Comparison of ENCODE assay signal across 8 cellular contexts in genomic region chr19:14247548-14248471, GRCh38. TPM values are rescaled to one million over a fixed set of nuclear protein-coding genes. Genes with fewer than 3 reads are reported as not detected.
DNase-seq lines count a peak whose midpoint lies in the region; ATAC-seq and TF ChIP-seq lines count a peak whose summit lies in the region.
"Not testable (repeated sequence)": the region's sequence is repeated elsewhere in the genome, so short reads cannot be mapped to it uniquely, and the experiment has no call there.

No MANE protein-coding gene starts in this region.

- peak overlapping the region; percentile 96 for H3K27ac ChIP-seq in HUES48 (ENCODE audit: low read depth, low read length)
- not testable (repeated sequence) for H3K27ac ChIP-seq in SK-N-SH (ENCODE audit: low read depth in 2 of 2, low read length in 1 of 2)
- H3K27ac ChIP-seq in ectodermal cell (ENCODE audit: insufficient read depth, low read depth, low read length, poor library complexity, severe bottlenecking) = peak overlapping the region; percentile 87
- H3K27ac ChIP-seq in neural cell (ENCODE audit: low read length) = peak overlapping the region; percentile 71

- not testable (repeated sequence) for H3K27me3 ChIP-seq in HUES48 (ENCODE audit: control insufficient read depth, insufficient read depth, low read length); SK-N-SH (ENCODE audit: insufficient read depth); ectodermal cell (ENCODE audit: control insufficient read depth, insufficient read depth, low read length, poor library complexity, severe bottlenecking); iPS-15b (ENCODE audit: control insufficient read depth, insufficient read depth, low read length); neural cell (ENCODE audit: insufficient read depth, low read depth, low read length)

- H3K27ac Mint-ChIP-seq in CD14-positive monocyte = not testable (repeated sequence)
- H3K27ac Mint-ChIP-seq in activated naive CD4-positive, alpha-beta T cell treated with anti-CD3 and anti-CD28 coated beads for 36 hours = peak overlapping the region; percentile 80
- peak overlapping the region; percentile 78 for H3K27ac Mint-ChIP-seq in stimulated activated memory B cell treated with anti-CD40 and anti-IgM and Interleukin-4, amounts not matched to agents 10 μg/mL and 1 μg/mL and 100 μg/mL, for 72 hours

- not testable (repeated sequence) for H3K36me3 Mint-ChIP-seq in CD14-positive monocyte; activated naive CD4-positive, alpha-beta T cell treated with anti-CD3 and anti-CD28 coated beads for 36 hours (ENCODE audit: low read depth); stimulated activated memory B cell treated with anti-CD40 and anti-IgM and Interleukin-4, amounts not matched to agents 10 μg/mL and 1 μg/mL and 100 μg/mL, for 72 hours

- H3K27me3 Mint-ChIP-seq in CD14-positive monocyte (ENCODE audit: low read depth in 3 of 3) = peaks cover 16 to 46% (median 26%) of the 10 kb centered on the region in 3 donors
- not testable (repeated sequence) for H3K27me3 Mint-ChIP-seq in activated naive CD4-positive, alpha-beta T cell treated with anti-CD3 and anti-CD28 coated beads for 36 hours (ENCODE audit: low read depth); stimulated activated memory B cell treated with anti-CD40 and anti-IgM and Interleukin-4, amounts not matched to agents 10 μg/mL and 1 μg/mL and 100 μg/mL, for 72 hours

- DNase-seq in CD14-positive monocyte (ENCODE audit: low spot score); SK-N-SH: not testable (repeated sequence)
- peak; percentile 27 for DNase-seq in activated naive CD4-positive, alpha-beta T cell treated with anti-CD3 and anti-CD28 coated beads for 36 hours

- TF ChIP-seq CTCF in CD14-positive monocyte (IDR thresholded peaks at IDR 0.05); SK-N-SH (IDR thresholded peaks at IDR 0.05); neural cell (IDR thresholded peaks at IDR 0.05; ENCODE audit: poor library complexity, severe bottlenecking): not testable (repeated sequence)

- not testable (repeated sequence) for H3K79me2 ChIP-seq in SK-N-SH (ENCODE audit: insufficient read depth); neural cell (replicated peaks; ENCODE audit: insufficient read depth, low read length)

- H4K20me1 ChIP-seq in SK-N-SH (ENCODE audit: insufficient read depth); neural cell (ENCODE audit: insufficient read depth): not testable (repeated sequence)

- POLR2A ChIA-PET in SK-N-SH (lab: Yijun Ruan, JAX) = interaction anchor here (0.6 kb wide), 1 partner anchor 56 kb away, joined by 4 read pairs; no protein-coding TSS in a partner anchor

- not testable (repeated sequence) for TF ChIP-seq RAD21 in SK-N-SH (IDR thresholded peaks at IDR 0.05; ENCODE audit: low read length); neural cell (conservative IDR thresholded peaks at IDR 0.05)

- not testable (repeated sequence) for H3K36me3 ChIP-seq in HUES48 (ENCODE audit: control insufficient read depth, insufficient read depth, low read length); SK-N-SH (replicated peaks in 1 of 2; ENCODE audit: control insufficient read depth in 1 of 2, insufficient read depth in 2 of 2, low read length in 1 of 2); ectodermal cell (ENCODE audit: control insufficient read depth, insufficient read depth, low read length); iPS-15b (ENCODE audit: control insufficient read depth, insufficient read depth, low read length); neural cell (ENCODE audit: insufficient read depth, low read length)

- not testable (repeated sequence) for H3K4me2 ChIP-seq in SK-N-SH; neural cell (ENCODE audit: low read length)

- H3F3A ChIP-seq in SK-N-SH (replicated peaks; ENCODE audit: insufficient read depth); neural cell (ENCODE audit: insufficient read depth, low read length, poor library complexity, severe bottlenecking): not testable (repeated sequence)

- intact Hi-C loops in CD14-positive monocyte (cut with micrococcal nuclease); activated naive CD4-positive, alpha-beta T cell treated with anti-CD3 and anti-CD28 coated beads for 36 hours (cut with micrococcal nuclease): not testable (repeated sequence)

- H3K4me3 ChIP-seq in HUES48 (ENCODE audit: low read depth, low read length) = peak overlapping the region; percentile 54
- not testable (repeated sequence) for H3K4me3 ChIP-seq in SK-N-SH (ENCODE audit: low read depth in 2 of 2, low read length in 1 of 2)
- peak overlapping the region; percentile 16 for H3K4me3 ChIP-seq in ectodermal cell (ENCODE audit: insufficient read depth, low read depth, low read length)
- H3K4me3 ChIP-seq in iPS-15b (ENCODE audit: low read depth, low read length) = peak overlapping the region; percentile 59
- peak overlapping the region; percentile 54 for H3K4me3 ChIP-seq in neural cell (ENCODE audit: low read length)

- not testable (repeated sequence) for H3K9me2 ChIP-seq in SK-N-SH; neural cell (ENCODE audit: insufficient read depth, low read length)

- not testable (repeated sequence) for TF ChIP-seq EP300 in SK-N-SH (IDR thresholded peaks at IDR 0.05; ENCODE audit: borderline replicate concordance in 1 of 2, low read depth in 1 of 2, low read length in 1 of 2); neural cell (conservative IDR thresholded peaks at IDR 0.05; ENCODE audit: poor library complexity, severe bottlenecking)

- CTCF ChIA-PET in SK-N-SH (lab: Yijun Ruan, JAX) = not testable (repeated sequence)
- CTCF ChIA-PET in activated naive CD4-positive, alpha-beta T cell treated with anti-CD3 and anti-CD28 coated beads for 36 hours (lab: Charles Lee) = interaction anchor here (1.4 kb wide), 1 partner anchor 100 kb away, joined by 3 read pairs; no protein-coding TSS in a partner anchor

- H3K9ac ChIP-seq in HUES48 (ENCODE audit: low read depth, low read length) (peak overlapping the region; percentile 49; the same call in 1 of the 2 replicates), neural cell (ENCODE audit: low read length) (peak overlapping the region; percentile 63)
- H3K9ac ChIP-seq in SK-N-SH; iPS-15b (ENCODE audit: low read depth, low read length): not testable (repeated sequence)

- H3K9me3 ChIP-seq in HUES48 (ENCODE audit: control insufficient read depth, insufficient read depth, low read length); SK-N-SH; ectodermal cell (ENCODE audit: control insufficient read depth, low read length); iPS-15b (ENCODE audit: control insufficient read depth, insufficient read depth, low read length); neural cell (ENCODE audit: low read length): not testable (repeated sequence)

- peak overlapping the region; percentile 70 to 87 for H3K4me3 Mint-ChIP-seq in CD14-positive monocyte
- H3K4me3 Mint-ChIP-seq in activated naive CD4-positive, alpha-beta T cell treated with anti-CD3 and anti-CD28 coated beads for 36 hours = peak overlapping the region; percentile 72
- H3K4me3 Mint-ChIP-seq in stimulated activated memory B cell treated with anti-CD40 and anti-IgM and Interleukin-4, amounts not matched to agents 10 μg/mL and 1 μg/mL and 100 μg/mL, for 72 hours = peak overlapping the region; percentile 75

- ATAC-seq in stimulated activated memory B cell treated with anti-CD40 and anti-IgM and Interleukin-4, amounts not matched to agents 10 μg/mL and 1 μg/mL and 100 μg/mL, for 72 hours = peak; percentile 52

- not testable (repeated sequence) for H3K4me1 ChIP-seq in HUES48 (ENCODE audit: control insufficient read depth, insufficient read depth, low read length); SK-N-SH (ENCODE audit: control insufficient read depth in 1 of 2, insufficient read depth in 2 of 2, low read depth in 1 of 2, low read length in 1 of 2); ectodermal cell (ENCODE audit: control insufficient read depth, insufficient read depth, low read length); iPS-15b (ENCODE audit: control insufficient read depth, insufficient read depth, low read length)

- H3K9me3 Mint-ChIP-seq in CD14-positive monocyte; activated naive CD4-positive, alpha-beta T cell treated with anti-CD3 and anti-CD28 coated beads for 36 hours; stimulated activated memory B cell treated with anti-CD40 and anti-IgM and Interleukin-4, amounts not matched to agents 10 μg/mL and 1 μg/mL and 100 μg/mL, for 72 hours: not testable (repeated sequence)

- 70% methylated on average over 33 of the region's 38 CpGs for WGBS in SK-N-SH (ENCODE audit: low lambda C conversion rate)
- 0 to 1% methylated on average over 35 to 38 of the region's 38 CpGs for WGBS in ectodermal cell, 2 experiments

- H3K4me1 Mint-ChIP-seq in CD14-positive monocyte = peaks cover 21% of the 10 kb centered on the region
- H3K4me1 Mint-ChIP-seq in activated naive CD4-positive, alpha-beta T cell treated with anti-CD3 and anti-CD28 coated beads for 36 hours (ENCODE audit: low read depth) = not testable (repeated sequence)
- peaks cover 14% of the 10 kb centered on the region for H3K4me1 Mint-ChIP-seq in stimulated activated memory B cell treated with anti-CD40 and anti-IgM and Interleukin-4, amounts not matched to agents 10 μg/mL and 1 μg/mL and 100 μg/mL, for 72 hours

- 0 out of 2 replicates have a peak overlapping the region, but pooled peaks have one; percentile 46 for H2AFZ ChIP-seq in SK-N-SH (ENCODE audit: low read depth)
- H2AFZ ChIP-seq in neural cell (ENCODE audit: low read depth, low read length) = not testable (repeated sequence)

RNA-seq across cellular contexts. Expression of gene ADGRL1, which starts 41.8 kb away (rescaled TPM):
- polyA plus RNA-seq in CD14-positive monocyte (not detected), SK-N-SH (2012; rRNA removed) (13.4 TPM in 2 replicates), neural cell (22.2 and 28.5 TPM in 2 replicates)
- polyA plus RNA-seq in SK-N-SH (2012; cell fraction: cytosol; rRNA removed) = 4.6 and 7.8 TPM in 2 replicates
- polyA plus RNA-seq in SK-N-SH (2012; cell fraction: nucleus; rRNA removed) = 30.2 and 34.8 TPM in 2 replicates
- 10 to 100 TPM; 13.5 to 14.6 TPM for total RNA-seq in activated naive CD4-positive, alpha-beta T cell treated with anti-CD3 and anti-CD28 coated beads for 36 hours
- 80.2 TPM for polyA plus RNA-seq in ectodermal cell (2013, experiment 1 of 4)
- polyA plus RNA-seq in ectodermal cell (2013, experiment 2 of 4) = 94.8 TPM
- polyA plus RNA-seq in ectodermal cell (2013, experiment 3 of 4) = 68.7 TPM
- polyA plus RNA-seq in ectodermal cell (2013, experiment 4 of 4) = 78.3 TPM
- 90.3 and 92.8 TPM in 2 replicates for polyA minus RNA-seq in neural cell

Comparison
In these comparisons a context has a peak if more than half of its experiments do, and no peak if none do; other contexts are left out.
1. RNA of gene ADGRL1, which starts 41.8 kb away (polyA plus RNA-seq): 22.2 to 28.5 TPM in neural cell and 4.6 to 34.8 TPM in SK-N-SH; not detected in CD14-positive monocyte; every median in the first group is over 4 times any median in the second.
2. Peak in every context shown above with its lines, with median percentiles within 50 percentile points of each other: H3K4me3 Mint-ChIP-seq.